34 cellular contexts compared by ENCODE assay signal in genomic region chr3:135374571-135374970, GRCh38.
"Had no signal": no experiment of that assay in that cellular context is flagged by ENCODE, and none has a peak within 500 bp of the region (broad histone marks: within the 10 kb centered on the region; RNA-seq: fewer than 3 reads in every experiment).

No MANE protein-coding gene starts in this region.

- H3K27me3 ChIP-seq: MG63 had no signal

- H3K9ac ChIP-seq: KMS-11 had no signal

- H3K9me3 ChIP-seq: MG63 had no signal

- H3K4me2 ChIP-seq: KMS-11 had no signal

- H3K36me3 ChIP-seq: MG63 had no signal

- H3K27ac ChIP-seq: KMS-11 had no signal

- DNase-seq: Karpas-422, Kasumi-1, KG1, MG63, MM.1S, MV-4-11, NCI-H1048, NCI-H1092, NCI-H1092 treated with DMSO at 0.1 percent for 48 hours, NCI-H1105, NCI-H1105 treated with DMSO at 0.1 percent for 48 hours, NCI-H1417 treated with DMSO at 0.1 percent for 48 hours, NCI-H1436, NCI-H1436 treated with DMSO at 0.1 percent for 48 hours, NCI-H146, NCI-H1694, NCI-H1694 treated with DMSO at 0.1 percent for 48 hours, NCI-H187, NCI-H187 treated with DMSO at 0.1 percent for 48 hours, NCI-H1930, NCI-H2029 treated with DMSO at 0.1 percent for 48 hours, NCI-H2081, NCI-H2107, NCI-H2171, NCI-H2171 treated with DMSO at 0.1 percent for 48 hours, NCI-H2227 treated with DMSO at 0.1 percent for 48 hours, NCI-H226, NCI-H345, NCI-H446, NCI-H446 treated with DMSO at 0.1 percent for 48 hours, NCI-H510A, NCI-H510A treated with DMSO at 0.1 percent for 48 hours, NCI-H524 had no signal

- H3K4me3 ChIP-seq: MG63 had no signal
